In the genomic region with DNA sequence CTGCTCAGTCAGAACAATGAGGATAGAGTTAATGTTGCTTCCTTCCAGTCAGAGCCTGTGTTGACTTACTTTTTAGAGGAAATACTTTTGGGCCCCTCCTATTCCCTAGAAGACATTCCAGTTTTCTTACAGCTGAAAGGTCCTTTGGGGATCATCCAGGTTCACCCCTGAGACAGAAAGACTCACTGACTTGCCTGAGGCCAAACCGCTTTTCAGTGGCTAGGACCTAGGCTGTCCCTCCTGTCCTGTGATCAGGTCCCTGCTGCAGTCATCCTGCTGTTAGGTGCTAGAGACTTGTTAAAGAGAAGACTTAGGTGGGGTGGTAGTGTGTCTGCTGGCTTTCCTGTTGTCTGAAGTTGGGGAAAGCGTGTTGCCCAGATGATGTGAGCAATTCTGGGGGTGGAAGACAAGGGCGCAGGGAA, we compare ENCODE assay signal across 11 cellular contexts. TPM values are rescaled to one million over a fixed set of nuclear protein-coding genes. Genes with fewer than 3 reads are reported as not detected.
DNase-seq lines count a peak whose midpoint lies in the region; ATAC-seq, FAIRE-seq and TF ChIP-seq lines count a peak whose summit lies in the region.
"Had no signal": no experiment of that assay in that cellular context is flagged by ENCODE, and none has a peak within 500 bp of the region (broad histone marks: within the 10 kb centered on the region; RNA-seq: fewer than 3 reads in every experiment).

No MANE protein-coding gene starts in this region.

- peaks cover 79% of the 10 kb centered on the region for H3K4me1 ChIP-seq in mucosa of descending colon (ENCODE audit: low read depth)
- H3K4me1 ChIP-seq in ovary (ENCODE audit: insufficient read depth), result peaks cover 39% of the 10 kb centered on the region

- H3K9me3 ChIP-seq in mucosa of descending colon (no peaks in the 10 kb centered on the region), ovary (no peaks in the 10 kb centered on the region)
- H3K9me3 ChIP-seq: vagina had no signal

- H3K27ac ChIP-seq in ovary, result peak overlapping the region in 1 of 2 donors; percentile 79

- H3K9me3 Mint-ChIP-seq in stimulated activated naive CD8-positive, alpha-beta T cell treated with anti-CD3 and anti-CD28 coated beads, Interleukin-15, Interleukin-2, amounts not matched to agents 100 ng/mL and 50 ng/mL, for 24 hours, result no peaks in the 10 kb centered on the region

- DNase-seq in stimulated activated naive CD8-positive, alpha-beta T cell treated with anti-CD3 and anti-CD28 coated beads, Interleukin-15, Interleukin-2, amounts not matched to agents 100 U/mL and 50 U/mL, for 24 hours, result no peak
- DNase-seq in bronchial epithelial cell (ENCODE audit: low read depth) (peak; percentile 71), mucosa of descending colon (no peak), germinal center (ENCODE audit: low spot score) (no peak), GM10266 (ENCODE audit: extremely low spot score) (no peak), ovary (no peak)
- DNase-seq: activated CD8-positive, alpha-beta memory T cell treated with anti-CD3 and anti-CD28 coated beads, Interleukin-2, amount 50 U/mL, for 48 hours; DND-41 had no signal

- no peak overlapping the region for H3K4me3 Mint-ChIP-seq in stimulated activated naive CD8-positive, alpha-beta T cell treated with anti-CD3 and anti-CD28 coated beads, Interleukin-15, Interleukin-2, amounts not matched to agents 100 ng/mL and 50 ng/mL, for 24 hours

- ATAC-seq in stimulated activated naive CD8-positive, alpha-beta T cell treated with anti-CD3 and anti-CD28 coated beads, Interleukin-15, Interleukin-2, amounts not matched to agents 100 U/mL and 50 U/mL, for 24 hours, result no peak
- ATAC-seq in mucosa of descending colon, result peak; percentile 6
- ATAC-seq in HG03280 (IDR thresholded peaks at IDR 0.05; ENCODE audit: unreplicated experiment), result no peak

- H3K36me3 Mint-ChIP-seq in stimulated activated naive CD8-positive, alpha-beta T cell treated with anti-CD3 and anti-CD28 coated beads, Interleukin-15, Interleukin-2, amounts not matched to agents 100 ng/mL and 50 ng/mL, for 24 hours (ENCODE audit: low read depth), result peaks cover 9% of the 10 kb centered on the region

- intact Hi-C loops in mucosa of descending colon (cut with DNase I, micrococcal nuclease) (no loop called here), ovary (cut with DNase I) (no loop called here)

- 26 to 43% (median 41%) methylated on average over 3 of the region's 3 CpGs for WGBS in ovary, 3 donors

- H3K27me3 ChIP-seq in bronchial epithelial cell (ENCODE audit: control insufficient read depth, insufficient read depth, low read length), result no peaks in the 10 kb centered on the region
- no peaks in the 10 kb centered on the region for H3K27me3 ChIP-seq in ovary
- H3K27me3 ChIP-seq: vagina had no signal

- H3K36me3 ChIP-seq in bronchial epithelial cell (ENCODE audit: control insufficient read depth, insufficient read depth, low read length) (no peaks in the 10 kb centered on the region), mucosa of descending colon (ENCODE audit: low read depth) (no peaks in the 10 kb centered on the region), ovary (no peaks in the 10 kb centered on the region)
- H3K36me3 ChIP-seq: vagina had no signal

- FAIRE-seq in bronchial epithelial cell (lab: Jason Lieb, UNC), result no peak

- H3K4me3 ChIP-seq in bronchial epithelial cell (ENCODE audit: low read depth, low read length), result no peak overlapping the region
- H3K4me3 ChIP-seq in mucosa of descending colon, result no peak overlapping the region
- H3K4me3 ChIP-seq in ovary, result no peak overlapping the region
- H3K4me3 ChIP-seq: vagina had no signal

- no peak for TF ChIP-seq EP300 in ovary (IDR thresholded peaks at IDR 0.05)

- H3K27me3 Mint-ChIP-seq in stimulated activated naive CD8-positive, alpha-beta T cell treated with anti-CD3 and anti-CD28 coated beads, Interleukin-15, Interleukin-2, amounts not matched to agents 100 ng/mL and 50 ng/mL, for 24 hours, result no peaks in the 10 kb centered on the region

- TF ChIP-seq CTCF in bronchial epithelial cell (IDR thresholded peaks at IDR 0.05; ENCODE audit: insufficient read depth, low read length, severe bottlenecking) (no peak), mucosa of descending colon (IDR thresholded peaks at IDR 0.05) (no peak), GM10266 (IDR thresholded peaks at IDR 0.05; ENCODE audit: control insufficient read depth, insufficient read depth, low read depth, missing control alignments) (no peak), ovary (IDR thresholded peaks at IDR 0.05) (no peak)

- no peak for TF ChIP-seq POLR2A in ovary (IDR thresholded peaks at IDR 0.05)

- peaks cover 93% of the 10 kb centered on the region for H3K4me1 Mint-ChIP-seq in stimulated activated naive CD8-positive, alpha-beta T cell treated with anti-CD3 and anti-CD28 coated beads, Interleukin-15, Interleukin-2, amounts not matched to agents 100 ng/mL and 50 ng/mL, for 24 hours (ENCODE audit: low read depth)

- peak overlapping the region; percentile 60 for H3K27ac Mint-ChIP-seq in stimulated activated naive CD8-positive, alpha-beta T cell treated with anti-CD3 and anti-CD28 coated beads, Interleukin-15, Interleukin-2, amounts not matched to agents 100 ng/mL and 50 ng/mL, for 24 hours

RNA-seq across cellular contexts. Expression of a gene that starts 39.6 kb away (rescaled TPM):
- total RNA-seq in bronchial epithelial cell (3.9 and 5.6 TPM in 2 replicates), mucosa of descending colon (10 to 100 TPM; 56.3 to 98.3 (median 95.6) TPM), ovary (10 to 100 TPM; 18.0 to 35.3 (median 29.9) TPM)
- polyA plus RNA-seq in ovary, result 10 to 100 TPM; 12.6 to 20.3 TPM
